In the genomic region with DNA sequence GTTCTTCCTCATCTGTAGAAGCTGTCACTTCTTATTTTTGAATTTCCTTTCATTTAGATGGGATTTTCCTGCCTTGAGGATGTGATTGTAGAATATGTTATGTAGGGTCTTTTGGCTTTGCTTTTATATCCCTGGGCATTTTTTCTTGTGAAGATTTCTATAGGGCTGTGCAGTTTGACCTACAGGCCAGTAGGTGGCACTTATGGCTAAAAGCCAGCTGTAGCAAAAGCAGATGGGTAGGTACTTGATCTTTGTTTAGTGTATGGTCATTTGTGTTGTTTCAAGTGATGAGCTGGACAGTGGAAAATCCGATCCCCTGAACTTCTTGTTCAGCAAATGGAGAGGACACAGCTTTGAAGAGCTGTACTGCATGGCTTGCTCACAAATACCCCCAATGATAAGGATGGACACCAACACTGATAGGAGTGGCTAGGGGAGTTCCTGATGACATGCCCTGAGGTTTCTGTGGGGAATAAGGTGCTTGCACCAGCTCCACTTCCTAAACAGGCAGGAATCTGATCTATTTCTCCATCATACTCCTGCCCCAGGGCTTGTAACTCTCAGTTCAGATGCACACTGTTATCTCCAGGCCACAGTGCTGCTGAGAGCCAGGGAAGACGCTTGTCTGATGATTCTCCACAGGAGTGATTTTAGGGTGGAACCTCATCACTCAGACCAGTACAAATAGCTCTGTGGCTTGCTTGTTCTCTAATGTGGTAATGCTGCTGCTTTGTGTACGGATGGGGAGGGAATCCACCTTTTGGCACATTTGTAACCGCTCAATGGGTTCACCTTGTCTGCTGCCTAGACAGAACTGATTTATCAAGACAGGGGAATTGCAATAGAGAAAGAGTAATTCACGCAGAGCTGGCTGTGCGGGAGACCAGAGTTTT, we compare ENCODE assay signal across 8 cellular contexts.
DNase-seq lines count a peak whose midpoint lies in the region; ATAC-seq lines count a peak whose summit lies in the region.

No MANE protein-coding gene starts in this region.

- H3K4me3 ChIP-seq in Jurkat, Clone E6-1 (ENCODE audit: low read length) = no peak overlapping the region

- ATAC-seq in GM21576 (IDR thresholded peaks at IDR 0.05; ENCODE audit: unreplicated experiment) = peak; percentile 75

- peak; percentile 3 for DNase-seq in GM04504 (ENCODE audit: low read depth)
- DNase-seq in Jurkat, Clone E6-1 (ENCODE audit: low read depth, low spot score) = peak; percentile 11
- DNase-seq in amniotic epithelial cell (ENCODE audit: low read depth) = peak; percentile 52
- DNase-seq in medulla oblongata (ENCODE audit: extremely low spot score) = peak; percentile 4
- no peak for DNase-seq in HCEC 1CT
- DNase-seq in cerebellum (ENCODE audit: low spot score) = no peak
- DNase-seq in activated effector memory CD4-positive, alpha-beta T cell treated with anti-CD3 and anti-CD28 coated beads, Interleukin-2, amount 50 U/mL, for 16 hours = no peak

Comparison
In these comparisons a context has a peak if more than half of its experiments do, and no peak if none do; other contexts are left out.
1. DNase-seq: peak in GM04504 (single experiment), Jurkat, Clone E6-1 (single experiment), amniotic epithelial cell (single experiment) and medulla oblongata (single experiment); none in HCEC 1CT (single experiment), cerebellum (single experiment) and activated effector memory CD4-positive, alpha-beta T cell treated with anti-CD3 and anti-CD28 coated beads, Interleukin-2, amount 50 U/mL, for 16 hours (single experiment).